In the genomic region with DNA sequence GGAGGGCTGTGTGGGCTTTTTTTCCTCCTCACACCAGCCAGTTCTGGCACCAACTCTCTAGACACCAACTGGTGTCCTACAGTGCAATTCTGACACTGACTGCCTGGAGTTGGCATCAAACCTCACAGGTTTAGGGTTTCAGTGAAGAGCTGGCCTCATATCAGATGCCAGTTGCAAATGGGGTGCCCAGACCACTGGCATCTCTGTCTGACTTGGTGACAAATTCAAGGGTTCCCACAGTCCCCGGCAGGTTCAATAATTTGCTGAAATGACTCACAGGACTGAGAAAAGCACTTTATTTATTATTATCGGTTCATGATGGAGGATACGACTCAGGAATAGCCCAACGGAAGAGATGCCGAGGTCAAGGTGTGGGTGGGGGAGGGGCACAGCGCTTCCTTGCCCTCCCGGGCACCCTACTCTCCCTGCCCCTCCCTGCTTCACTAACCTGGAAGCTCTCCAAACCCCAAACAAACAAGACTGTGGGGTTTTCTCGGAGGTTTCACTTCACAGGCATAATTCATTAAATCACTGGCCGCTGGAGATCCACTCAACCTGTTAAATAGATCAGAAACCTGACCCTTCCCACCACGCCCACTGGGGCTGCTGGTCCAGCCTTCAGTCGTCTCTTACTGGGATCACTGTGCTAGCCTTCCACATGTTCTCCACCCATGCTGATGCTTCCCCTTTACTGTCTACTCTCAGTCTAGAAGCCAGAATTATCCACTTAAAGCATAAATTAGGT, we compare ENCODE assay signal across 1 cellular context.
TF ChIP-seq lines count a peak whose summit lies in the region.

No MANE protein-coding gene starts in this region.

TF ChIP-seq in SK-N-SH, 30 proteins besides CTCF, POLR2A, EP300 and RAD21 (continued from another document):
- TF ChIP-seq REST (IDR thresholded peaks at IDR 0.05; ENCODE audit: low read depth, low read length) (no peak), MXI1 (IDR thresholded peaks at IDR 0.05; ENCODE audit: low read depth, low read length) (no peak)
TF ChIP-seq in SK-N-SH: peak in this region for 1.
